1 cellular context compared by ENCODE assay signal in the genomic region with DNA sequence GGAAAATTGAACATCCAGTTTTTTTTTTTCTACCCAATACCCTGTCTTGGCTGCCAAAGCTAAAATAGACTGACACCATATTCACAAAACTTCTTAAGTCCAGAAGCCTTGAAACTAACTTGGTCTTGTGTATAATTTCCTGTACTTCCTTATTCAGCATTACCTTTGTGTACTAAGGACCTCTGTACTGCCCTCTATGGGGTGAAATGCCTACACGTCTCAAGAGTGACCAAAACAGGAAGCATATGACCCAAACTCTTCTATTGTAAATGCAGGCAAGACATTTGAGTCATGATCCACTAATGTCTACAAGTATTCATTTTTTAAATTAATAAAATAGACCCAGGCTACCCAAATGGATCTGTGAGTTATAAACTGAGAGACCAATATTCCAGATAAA.
TF ChIP-seq lines count a peak whose summit lies in the region.

No MANE protein-coding gene starts in this region.

TF ChIP-seq in HepG2, 621 proteins besides CTCF, POLR2A, EP300 and RAD21 (continued from another document):
- TF ChIP-seq ZHX2 (IDR thresholded peaks at IDR 0.05; ENCODE audit: low read depth): no peak
- TF ChIP-seq ZHX2 (CRISPR knock-in tag; IDR thresholded peaks at IDR 0.05; ENCODE audit: borderline replicate concordance): no peak
- peak; percentile 27; the same call in 1 of the 2 replicates for TF ChIP-seq FOXA3 (CRISPR knock-in tag; IDR thresholded peaks at IDR 0.05)
TF ChIP-seq in HepG2: peak in this region for 3.
